Comparison of ENCODE assay signal across 19 cellular contexts in the genomic region with DNA sequence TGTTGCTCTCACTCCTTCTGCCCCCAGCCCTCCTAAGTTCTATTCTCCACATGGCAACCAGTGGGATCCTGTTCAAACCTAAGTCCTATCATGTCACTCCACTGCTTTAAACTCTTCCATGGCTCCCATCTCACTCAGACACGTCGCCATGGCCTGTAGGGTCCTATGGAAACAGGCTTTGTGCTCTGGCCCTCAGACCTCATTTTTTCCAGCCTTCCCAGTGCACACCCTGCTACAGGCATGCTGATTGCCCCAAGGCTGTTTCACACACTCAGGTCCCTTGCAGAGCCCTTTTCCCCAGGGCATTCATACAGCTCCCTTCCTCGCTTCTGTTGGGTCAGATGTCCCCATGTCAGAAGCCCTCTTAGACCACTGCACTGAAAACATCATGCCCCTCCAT. TPM values are rescaled to one million over a fixed set of nuclear protein-coding genes. Genes with fewer than 3 reads are reported as not detected.
DNase-seq lines count a peak whose midpoint lies in the region; ATAC-seq and TF ChIP-seq lines count a peak whose summit lies in the region.
"Had no signal": no experiment of that assay in that cellular context is flagged by ENCODE, and none has a peak within 500 bp of the region (broad histone marks: within the 10 kb centered on the region; RNA-seq: fewer than 3 reads in every experiment).

No MANE protein-coding gene starts in this region.

- H3K27ac Mint-ChIP-seq in CD4-positive, alpha-beta memory T cell, result peak overlapping the region in 1 of 7 donors; percentile 5
- H3K27ac Mint-ChIP-seq: CD8-positive, alpha-beta T cell had no signal

- no peaks in the 10 kb centered on the region for H3K27me3 ChIP-seq in Panc1 (ENCODE audit: control insufficient read depth, insufficient read depth, low read length)
- peaks cover 0 to 4% (median 0%) of the 10 kb centered on the region in 3 experiments for H3K27me3 ChIP-seq in neuronal stem cell (ENCODE audit: control insufficient read depth in 3 of 3, insufficient read depth in 3 of 3, low read depth in 1 of 3, low read length in 3 of 3)
- no peaks in the 10 kb centered on the region for H3K27me3 ChIP-seq in upper lobe of right lung
- no peaks in the 10 kb centered on the region for H3K27me3 ChIP-seq in CD4-positive, alpha-beta memory T cell (ENCODE audit: insufficient read depth, low read length)
- H3K27me3 ChIP-seq: BLaER1 had no signal

- no peak for TF ChIP-seq CTCF in Panc1 (IDR thresholded peaks at IDR 0.05)
- no peak for TF ChIP-seq CTCF in upper lobe of right lung (IDR thresholded peaks at IDR 0.05)

- no peak overlapping the region for H3K9ac ChIP-seq in neuronal stem cell (ENCODE audit: low read depth, low read length, poor library complexity)
- H3K9ac ChIP-seq: BLaER1 had no signal

- H3K4me1 Mint-ChIP-seq in CD4-positive, alpha-beta memory T cell, result no peaks in the 10 kb centered on the region

- H3K36me3 ChIP-seq in Panc1 (ENCODE audit: control insufficient read depth, insufficient read depth, low read length) (no peaks in the 10 kb centered on the region), neuronal stem cell (replicated peaks in 1 of 2; ENCODE audit: control insufficient read depth in 2 of 2, insufficient read depth in 2 of 2, low read length in 2 of 2) (no peaks in the 10 kb centered on the region), upper lobe of right lung (no peaks in the 10 kb centered on the region)
- no peaks in the 10 kb centered on the region for H3K36me3 ChIP-seq in CD4-positive, alpha-beta memory T cell (ENCODE audit: insufficient read depth, low read length)
- H3K36me3 ChIP-seq: BLaER1 had no signal

- H3K36me3 Mint-ChIP-seq in CD4-positive, alpha-beta memory T cell, result no peaks in the 10 kb centered on the region
- H3K36me3 Mint-ChIP-seq: CD14-positive monocyte; CD8-positive, alpha-beta T cell had no signal

- H3K79me1 ChIP-seq in neuronal stem cell (ENCODE audit: low read depth, low read length), result no peaks in the 10 kb centered on the region

- H3K9me3 Mint-ChIP-seq in CD4-positive, alpha-beta memory T cell, result peaks cover 0 to 2% (median 0%) of the 10 kb centered on the region in 8 donors
- H3K9me3 Mint-ChIP-seq: CD14-positive monocyte; CD8-positive, alpha-beta T cell had no signal

- H3K23ac ChIP-seq in neuronal stem cell (ENCODE audit: low read depth, low read length, poor library complexity), result no peak overlapping the region

- H2BK12ac ChIP-seq in neuronal stem cell (ENCODE audit: low read length), result no peak overlapping the region

- POLR2A ChIA-PET in Panc1 (lab: Charles Lee), result no interaction called here
- POLR2A ChIA-PET in CD4-positive, alpha-beta memory T cell (lab: Charles Lee; ENCODE audit: partially characterized antibody), result no interaction called here

- DNase-seq in ELF-1 (ENCODE audit: low read depth, low spot score), result peak; percentile 70
- no peak for DNase-seq in Panc1 (ENCODE audit: low read depth, low spot score)
- DNase-seq in islet precursor cell, result peak; percentile 77
- no peak for DNase-seq in neuronal stem cell (ENCODE audit: low spot score)
- DNase-seq in upper lobe of right lung, result no peak
- no peak for DNase-seq in DMS79 (lab: John Stamatoyannopoulos, UW)
- no peak for DNase-seq in EL
- DNase-seq in CD4-positive, alpha-beta memory T cell, result no peak
- DNase-seq: 8988T; Calu3; CD8-positive, alpha-beta T cell; DMS53; GOT3; H7 had no signal

- CTCF ChIA-PET in Panc1 (lab: Charles Lee), result no interaction called here
- CTCF ChIA-PET in CD4-positive, alpha-beta memory T cell (lab: Charles Lee; ENCODE audit: partially characterized antibody), result no interaction called here

- in situ Hi-C loops in Panc1 (cut with HindIII; ENCODE audit: low pct_unique_long_range_greater_than_20kb, low sequenced_read_pairs), result no loop called here

- H2BK15ac ChIP-seq in neuronal stem cell (ENCODE audit: low read length), result no peak overlapping the region

- H3K27ac ChIP-seq in Panc1 (ENCODE audit: low read length) (peak overlapping the region; percentile 58; the same call in 1 of the 2 replicates), neuronal stem cell (replicated peaks; ENCODE audit: low read length) (no peak overlapping the region), upper lobe of right lung (no peak overlapping the region)
- no peak overlapping the region for H3K27ac ChIP-seq in CD4-positive, alpha-beta memory T cell (ENCODE audit: low read depth, low read length)
- H3K27ac ChIP-seq: BLaER1 had no signal

- no peak overlapping the region for H2BK5ac ChIP-seq in neuronal stem cell (ENCODE audit: low read length)

- H2AFZ ChIP-seq in neuronal stem cell (ENCODE audit: low read length), result no peak overlapping the region

- H3K14ac ChIP-seq in neuronal stem cell (ENCODE audit: low read length), result no peak overlapping the region

- H3K4me3 Mint-ChIP-seq in CD4-positive, alpha-beta memory T cell, result no peak overlapping the region
- H3K4me3 Mint-ChIP-seq: CD14-positive monocyte; CD8-positive, alpha-beta T cell had no signal

- no peak overlapping the region for H4K91ac ChIP-seq in neuronal stem cell (ENCODE audit: low read depth, low read length, poor library complexity)

- ATAC-seq in Panc1 (peak; percentile 58), upper lobe of right lung (no peak)
- ATAC-seq: CD8-positive, alpha-beta T cell; GM12878; HCT116; HepG2 had no signal

- H2AK5ac ChIP-seq in neuronal stem cell (ENCODE audit: low read depth, low read length), result no peak overlapping the region

- no peak overlapping the region for H4K8ac ChIP-seq in neuronal stem cell (ENCODE audit: low read depth, low read length)

- no peaks in the 10 kb centered on the region for H3K27me3 Mint-ChIP-seq in CD4-positive, alpha-beta memory T cell

- intact Hi-C loops in Panc1 (cut with micrococcal nuclease; ENCODE audit: unreplicated experiment) (no loop called here), upper lobe of right lung (cut with DNase I) (no loop called here)
- intact Hi-C loops in CD4-positive, alpha-beta memory T cell (cut with micrococcal nuclease), result no loop called here

- H3K9me3 ChIP-seq in Panc1 (ENCODE audit: control insufficient read depth, insufficient read depth, low read depth, low read length) (no peaks in the 10 kb centered on the region), neuronal stem cell (replicated peaks in 1 of 2; ENCODE audit: control insufficient read depth in 2 of 2, insufficient read depth in 1 of 2, low read depth in 1 of 2, low read length in 2 of 2) (no peaks in the 10 kb centered on the region), upper lobe of right lung (no peaks in the 10 kb centered on the region)
- no peaks in the 10 kb centered on the region for H3K9me3 ChIP-seq in CD4-positive, alpha-beta memory T cell (ENCODE audit: control insufficient read depth in 1 of 2, low read length in 2 of 2)
- H3K9me3 ChIP-seq: BLaER1 had no signal

- peak overlapping the region; percentile 40 for H3K18ac ChIP-seq in neuronal stem cell (ENCODE audit: low read length)

- H3K4me1 ChIP-seq in Panc1 (ENCODE audit: control insufficient read depth, insufficient read depth, low read length) (peaks cover 24% of the 10 kb centered on the region), neuronal stem cell (ENCODE audit: control insufficient read depth in 2 of 2, insufficient read depth in 1 of 2, low read depth in 1 of 2, low read length in 2 of 2) (no peaks in the 10 kb centered on the region), upper lobe of right lung (no peaks in the 10 kb centered on the region)
- H3K4me1 ChIP-seq in CD4-positive, alpha-beta memory T cell (ENCODE audit: insufficient read depth, low read length), result no peaks in the 10 kb centered on the region
- H3K4me1 ChIP-seq: BLaER1 had no signal

- H3K4me2 ChIP-seq in neuronal stem cell (ENCODE audit: insufficient read depth, low read length, poor library complexity, severe bottlenecking), result no peak overlapping the region
- H3K4me2 ChIP-seq: BLaER1 had no signal

- no peak overlapping the region for H3K4ac ChIP-seq in neuronal stem cell (ENCODE audit: low read length)

- WGBS in neuronal stem cell (ENCODE audit: extremely low coverage in 2 of 2, insufficient read length in 2 of 2, insufficient replicate concordance in 1 of 2), 2 donors, result no CpG with 5 or more reads among the region's 3 CpGs

- no TSS peak for BruUV-seq in Panc1 (replicated peaks; lab: Mats Ljungman, UMichigan)

- no peak overlapping the region for H3K4me3 ChIP-seq in Panc1 (ENCODE audit: low read depth in 2 of 2, low read length in 2 of 2)
- no peak overlapping the region for H3K4me3 ChIP-seq in neuronal stem cell (ENCODE audit: low read length in 2 of 2)
- H3K4me3 ChIP-seq in upper lobe of right lung, result no peak overlapping the region
- no peak overlapping the region for H3K4me3 ChIP-seq in CD4-positive, alpha-beta memory T cell (ENCODE audit: low read length in 2 of 2)
- H3K4me3 ChIP-seq: BLaER1, GM12878 had no signal

- no peak overlapping the region for H2BK120ac ChIP-seq in neuronal stem cell (ENCODE audit: low read depth, low read length)

RNA-seq across cellular contexts. Expression of a gene that starts 11.2 kb away (rescaled TPM):
- total RNA-seq in Panc1 (2021; ENCODE audit: unreplicated experiment) (170 TPM), upper lobe of right lung (147 TPM)
- polyA plus RNA-seq in Panc1 (2012; ENCODE audit: insufficient read length), result 34.4 TPM
- 32.5 TPM for polyA plus RNA-seq in neuronal stem cell (2013, experiment 1 of 2)
- polyA plus RNA-seq in neuronal stem cell (2013, experiment 2 of 2), result 31.8 TPM
- total RNA-seq in CD4-positive, alpha-beta memory T cell, result 100 to 1,000 TPM; 150 to 156 TPM
- 10 to 100 TPM in 1 of 2 donors, 1 to 10 TPM in 1; 3.8 to 12.4 TPM for polyA plus RNA-seq in CD4-positive, alpha-beta memory T cell

Comparison
In these comparisons a context has a peak if more than half of its experiments do, and no peak if none do; other contexts are left out.
1. DNase-seq: peak in ELF-1 (single experiment) and islet precursor cell (single experiment); none in Panc1 (single experiment), neuronal stem cell (single experiment), upper lobe of right lung (single experiment), DMS79 (single experiment), EL (single experiment) and CD4-positive, alpha-beta memory T cell (0 of 5).